Comparison of ENCODE assay signal across 23 cellular contexts in genomic region chr11:68057807-68058206, GRCh38. TPM values are rescaled to one million over a fixed set of nuclear protein-coding genes. Genes with fewer than 3 reads are reported as not detected.
"Had no signal": no experiment of that assay in that cellular context is flagged by ENCODE, and none has a peak within 500 bp of the region (broad histone marks: within the 10 kb centered on the region; RNA-seq: fewer than 3 reads in every experiment).

No MANE protein-coding gene starts in this region.

- H3K4me1 Mint-ChIP-seq: central memory CD8-positive, alpha-beta T cell; naive thymus-derived CD8-positive, alpha-beta T cell had no signal

- ATAC-seq: activated CD8-positive, alpha-beta T cell treated with anti-CD3 and anti-CD28 coated beads for 36 hours; left lung; lower lobe of right lung; naive thymus-derived CD8-positive, alpha-beta T cell; pancreas; psoas muscle; T-helper 17 cell had no signal

- H3K27ac Mint-ChIP-seq: activated CD8-positive, alpha-beta T cell treated with anti-CD3 and anti-CD28 coated beads for 36 hours; activated naive CD8-positive, alpha-beta T cell; activated T-helper 2 cell treated with anti-CD3 and anti-CD28 coated beads, Interferon-gamma antibody, Interleukin-2, Interleukin-4, amounts not matched to agents 10 μg/mL and 5 μg/mL and 100 μg/mL, durations not matched to agents 14 hours and 24 hours and 36 hours; T-helper 17 cell had no signal

- DNase-seq: activated CD4-positive, alpha-beta T cell treated with anti-CD3 and anti-CD28 coated beads, Interleukin-2, amount 50 U/mL, for 1 hour; activated CD4-positive, CD25-positive, alpha-beta regulatory T cell treated with anti-CD3 and anti-CD28 coated beads, Interleukin-2, amount 50 U/mL, for 72 hours; activated CD8-positive, alpha-beta T cell treated with anti-CD3 and anti-CD28 coated beads for 36 hours; anterior cingulate cortex; dermis blood vessel endothelial cell; effector CD4-positive, alpha-beta T cell; left lung; lower lobe of right lung; mesenchymal stem cell; naive thymus-derived CD8-positive, alpha-beta T cell; nucleus accumbens; pancreas; psoas muscle; spleen; stimulated activated naive CD4-positive, alpha-beta T cell treated with Interleukin-2 at 50 U/mL for 16 hours; T-helper 17 cell; T1000; trophoblast cell; WERI-Rb-1 had no signal

- H3K9me3 Mint-ChIP-seq: activated CD8-positive, alpha-beta T cell treated with anti-CD3 and anti-CD28 coated beads for 36 hours; activated T-helper 2 cell treated with anti-CD3 and anti-CD28 coated beads, Interferon-gamma antibody, Interleukin-2, Interleukin-4, amounts not matched to agents 10 μg/mL and 5 μg/mL and 100 μg/mL, durations not matched to agents 14 hours and 24 hours and 36 hours; central memory CD8-positive, alpha-beta T cell; naive thymus-derived CD8-positive, alpha-beta T cell; neural crest cell had no signal

- H3K4me3 Mint-ChIP-seq: activated CD8-positive, alpha-beta T cell treated with anti-CD3 and anti-CD28 coated beads for 36 hours; activated naive CD8-positive, alpha-beta T cell; central memory CD8-positive, alpha-beta T cell; naive thymus-derived CD8-positive, alpha-beta T cell; neural crest cell; T-helper 17 cell had no signal

- H3K27me3 Mint-ChIP-seq: activated CD8-positive, alpha-beta T cell treated with anti-CD3 and anti-CD28 coated beads for 36 hours; activated naive CD8-positive, alpha-beta T cell; central memory CD8-positive, alpha-beta T cell; naive thymus-derived CD8-positive, alpha-beta T cell; T-helper 17 cell had no signal

RNA-seq across cellular contexts. Expression of gene ALDH3B1, which starts 47.7 kb away (rescaled TPM):
- total RNA-seq: activated T-helper 2 cell treated with anti-CD3 and anti-CD28 coated beads, Interferon-gamma antibody, Interleukin-2, Interleukin-4, amounts not matched to agents 10 μg/mL and 5 μg/mL and 100 μg/mL, durations not matched to agents 14 hours and 24 hours and 36 hours had no signal
